ENCODE assay signal across 29 cellular contexts in the genomic region with DNA sequence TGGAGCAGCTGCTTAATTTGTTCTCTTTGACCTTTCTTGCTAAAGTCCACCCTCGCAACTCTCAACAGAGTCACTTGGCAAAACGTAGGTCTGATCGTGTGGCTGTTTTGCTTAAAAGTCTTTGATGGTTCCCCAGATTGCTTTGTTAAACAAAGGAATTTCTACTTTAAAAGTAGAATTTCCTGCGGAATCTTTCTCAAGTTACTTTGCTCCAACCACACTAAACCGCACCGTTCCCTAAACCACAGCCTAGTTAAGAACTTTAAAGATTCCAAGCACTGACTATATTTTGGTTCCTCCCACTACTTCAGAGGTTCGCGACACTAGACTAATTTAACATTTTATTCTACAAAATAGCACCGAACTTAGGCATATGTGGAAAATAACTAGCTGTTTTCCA.
"Had no signal": no experiment of that assay in that cellular context is flagged by ENCODE, and none has a peak within 500 bp of the region (broad histone marks: within the 10 kb centered on the region; RNA-seq: fewer than 3 reads in every experiment).

No MANE protein-coding gene starts in this region.

- H3K36me3 ChIP-seq: breast epithelium, heart right ventricle, right lobe of liver, transverse colon had no signal

- H3K27me3 Mint-ChIP-seq: activated CD4-positive, alpha-beta memory T cell treated with anti-CD3 and anti-CD28 coated beads, Interleukin-2, amount 10 ng/mL, durations not matched to agents 7 days and 5 days; activated CD4-positive, alpha-beta T cell treated with anti-CD3 and anti-CD28 coated beads, Interleukin-2, amount 10 ng/mL, durations not matched to agents 7 days and 5 days; activated naive CD4-positive, alpha-beta T cell treated with anti-CD3 and anti-CD28 coated beads, Interleukin-2, amount 10 ng/mL, durations not matched to agents 7 days and 5 days; activated naive CD8-positive, alpha-beta T cell treated with anti-CD3 and anti-CD28 coated beads, Interleukin-2, amount 10 ng/mL, durations not matched to agents 7 days and 5 days; activated T-cell treated with anti-CD3 and anti-CD28 coated beads, Interleukin-2, amount 50 U/mL, for 24 hours; naive thymus-derived CD8-positive, alpha-beta T cell had no signal

- H3K4me1 ChIP-seq: breast epithelium, foreskin keratinocyte, heart right ventricle, right lobe of liver, testis had no signal

- H3K27me3 ChIP-seq: breast epithelium, foreskin keratinocyte, heart right ventricle, right lobe of liver, testis, transverse colon had no signal

- H3K9me3 ChIP-seq: breast epithelium, right lobe of liver, testis, transverse colon had no signal

- ATAC-seq: foreskin keratinocyte; heart right ventricle; left ventricle myocardium superior; naive thymus-derived CD8-positive, alpha-beta T cell; right lobe of liver had no signal

- H3K27ac Mint-ChIP-seq: activated CD4-positive, alpha-beta memory T cell treated with anti-CD3 and anti-CD28 coated beads, Interleukin-2, amount 10 ng/mL, durations not matched to agents 7 days and 5 days; activated CD4-positive, alpha-beta T cell treated with anti-CD3 and anti-CD28 coated beads, Interleukin-2, amount 10 ng/mL, durations not matched to agents 7 days and 5 days; activated naive CD4-positive, alpha-beta T cell treated with anti-CD3 and anti-CD28 coated beads, Interleukin-2, amount 10 ng/mL, durations not matched to agents 7 days and 5 days; activated naive CD8-positive, alpha-beta T cell treated with anti-CD3 and anti-CD28 coated beads, Interleukin-2, amount 10 ng/mL, durations not matched to agents 7 days and 5 days; activated T-cell treated with anti-CD3 and anti-CD28 coated beads, Interleukin-2, amount 50 U/mL, for 24 hours; naive thymus-derived CD8-positive, alpha-beta T cell; T-helper 1 cell treated with Interleukin-12 subunit alpha and Interleukin-12 subunit beta and Interleukin-4 antibody, amounts not matched to agents 30 μg/mL and 1 μg/mL, for 36 hours had no signal

- H3K4me3 ChIP-seq: breast epithelium, heart right ventricle, right lobe of liver, skin epidermis, testis, transverse colon had no signal

- DNase-seq: activated CD4-positive, alpha-beta memory T cell treated with anti-CD3 and anti-CD28 coated beads, Interleukin-2, amount 10 ng/mL, durations not matched to agents 7 days and 5 days; activated CD4-positive, alpha-beta T cell treated with anti-CD3 and anti-CD28 coated beads for 1 hour; activated CD4-positive, alpha-beta T cell treated with anti-CD3 and anti-CD28 coated beads, Interleukin-2, amount 10 ng/mL, durations not matched to agents 7 days and 5 days; activated CD8-positive, alpha-beta memory T cell treated with anti-CD3 and anti-CD28 coated beads, Interleukin-2, amount 50 U/mL, for 48 hours; activated gamma-delta T cell; activated naive CD4-positive, alpha-beta T cell treated with anti-CD3 and anti-CD28 coated beads, Interleukin-2, amount 10 ng/mL, durations not matched to agents 7 days and 5 days; activated naive CD8-positive, alpha-beta T cell treated with anti-CD3 and anti-CD28 coated beads, Interleukin-2, amount 10 ng/mL, durations not matched to agents 7 days and 5 days; activated T-cell treated with anti-CD3 and anti-CD28 coated beads, Interleukin-2, amount 50 U/mL, for 24 hours; amniotic stem cell; central memory CD4-positive, alpha-beta T cell; foreskin keratinocyte; heart right ventricle; islet precursor cell; left ventricle myocardium superior; mammary epithelial cell; midbrain; naive thymus-derived CD8-positive, alpha-beta T cell; right lobe of liver; stimulated activated CD4-positive, alpha-beta T cell treated with anti-CD3 and anti-CD28 coated beads, Interleukin-1b, Interleukin-23, amount 100 ng/mL, for 48 hours; stimulated activated naive CD4-positive, alpha-beta T cell; SW 1271; T1000; testis; transverse colon had no signal

- H3K27ac ChIP-seq: breast epithelium, foreskin keratinocyte, heart right ventricle, right lobe of liver, skin epidermis, testis, transverse colon had no signal

- H3K36me3 Mint-ChIP-seq: activated naive CD4-positive, alpha-beta T cell treated with anti-CD3 and anti-CD28 coated beads, Interleukin-2, amount 10 ng/mL, durations not matched to agents 7 days and 5 days; activated naive CD8-positive, alpha-beta T cell treated with anti-CD3 and anti-CD28 coated beads, Interleukin-2, amount 10 ng/mL, durations not matched to agents 7 days and 5 days had no signal

- H3K9me3 Mint-ChIP-seq: activated CD4-positive, alpha-beta memory T cell treated with anti-CD3 and anti-CD28 coated beads, Interleukin-2, amount 10 ng/mL, durations not matched to agents 7 days and 5 days; activated CD4-positive, alpha-beta T cell treated with anti-CD3 and anti-CD28 coated beads, Interleukin-2, amount 10 ng/mL, durations not matched to agents 7 days and 5 days; activated naive CD4-positive, alpha-beta T cell treated with anti-CD3 and anti-CD28 coated beads, Interleukin-2, amount 10 ng/mL, durations not matched to agents 7 days and 5 days; activated naive CD8-positive, alpha-beta T cell treated with anti-CD3 and anti-CD28 coated beads, Interleukin-2, amount 10 ng/mL, durations not matched to agents 7 days and 5 days; activated T-cell treated with anti-CD3 and anti-CD28 coated beads, Interleukin-2, amount 50 U/mL, for 24 hours; T-helper 1 cell treated with Interleukin-12 subunit alpha and Interleukin-12 subunit beta and Interleukin-4 antibody, amounts not matched to agents 30 μg/mL and 1 μg/mL, for 36 hours had no signal

- FAIRE-seq: endothelial cell of umbilical vein, urothelium cell line had no signal

- H3K4me3 Mint-ChIP-seq: activated CD4-positive, alpha-beta memory T cell treated with anti-CD3 and anti-CD28 coated beads, Interleukin-2, amount 10 ng/mL, durations not matched to agents 7 days and 5 days; activated CD4-positive, alpha-beta T cell treated with anti-CD3 and anti-CD28 coated beads, Interleukin-2, amount 10 ng/mL, durations not matched to agents 7 days and 5 days; activated naive CD4-positive, alpha-beta T cell treated with anti-CD3 and anti-CD28 coated beads, Interleukin-2, amount 10 ng/mL, durations not matched to agents 7 days and 5 days; activated naive CD8-positive, alpha-beta T cell treated with anti-CD3 and anti-CD28 coated beads, Interleukin-2, amount 10 ng/mL, durations not matched to agents 7 days and 5 days; activated T-cell treated with anti-CD3 and anti-CD28 coated beads, Interleukin-2, amount 50 U/mL, for 24 hours; naive thymus-derived CD8-positive, alpha-beta T cell; T-helper 1 cell treated with Interleukin-12 subunit alpha and Interleukin-12 subunit beta and Interleukin-4 antibody, amounts not matched to agents 30 μg/mL and 1 μg/mL, for 36 hours had no signal

- H3K4me1 Mint-ChIP-seq: activated CD4-positive, alpha-beta memory T cell treated with anti-CD3 and anti-CD28 coated beads, Interleukin-2, amount 10 ng/mL, durations not matched to agents 7 days and 5 days; activated CD4-positive, alpha-beta T cell treated with anti-CD3 and anti-CD28 coated beads, Interleukin-2, amount 10 ng/mL, durations not matched to agents 7 days and 5 days; activated naive CD4-positive, alpha-beta T cell treated with anti-CD3 and anti-CD28 coated beads, Interleukin-2, amount 10 ng/mL, durations not matched to agents 7 days and 5 days; activated naive CD8-positive, alpha-beta T cell treated with anti-CD3 and anti-CD28 coated beads, Interleukin-2, amount 10 ng/mL, durations not matched to agents 7 days and 5 days; naive thymus-derived CD8-positive, alpha-beta T cell had no signal
